Comparison of ENCODE assay signal across 27 cellular contexts in the genomic region with DNA sequence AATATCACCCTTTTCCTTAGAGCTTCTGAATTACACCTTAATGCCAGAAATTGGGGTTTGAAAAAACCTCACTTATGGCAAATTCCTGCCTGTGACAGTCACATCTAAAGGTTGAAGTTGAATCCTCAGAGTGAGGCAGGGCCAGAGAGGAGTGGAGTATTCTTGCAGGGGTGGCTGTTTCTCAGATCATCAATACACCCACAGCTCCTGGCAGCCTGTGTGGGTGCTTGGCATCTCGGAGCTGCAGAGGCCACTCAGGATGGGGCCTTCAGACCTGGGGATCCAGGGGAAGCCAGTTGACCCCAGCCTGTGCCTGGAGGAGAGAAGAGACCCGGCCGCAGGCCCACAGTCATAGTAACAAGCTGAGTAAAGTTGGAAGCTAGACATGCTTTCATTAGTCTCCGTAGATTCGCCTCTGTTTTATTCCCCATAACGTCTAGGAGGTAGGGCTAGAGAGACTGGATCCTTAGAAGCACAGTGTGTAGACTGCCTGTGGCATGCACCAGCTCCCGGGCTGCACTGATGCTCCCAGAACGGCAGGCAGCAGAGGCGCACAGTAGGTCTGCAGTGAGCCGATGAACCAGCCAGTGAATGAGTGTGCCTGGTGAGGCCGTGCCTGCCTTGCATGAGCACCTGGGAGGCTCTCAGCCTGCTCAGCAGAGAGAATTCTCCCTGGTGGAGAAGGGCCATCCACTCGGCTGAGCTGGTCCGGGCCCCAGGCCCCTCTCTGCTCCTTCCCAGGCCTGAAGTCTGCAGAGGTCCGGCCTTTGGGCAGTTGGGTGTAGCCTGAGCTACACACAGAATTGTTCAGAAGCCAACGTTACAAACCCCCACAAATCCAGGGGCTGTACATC. TPM values are rescaled to one million over a fixed set of nuclear protein-coding genes. Genes with fewer than 3 reads are reported as not detected.
DNase-seq lines count a peak whose midpoint lies in the region; ATAC-seq, FAIRE-seq and TF ChIP-seq lines count a peak whose summit lies in the region.
"Had no signal": no experiment of that assay in that cellular context is flagged by ENCODE, and none has a peak within 500 bp of the region (broad histone marks: within the 10 kb centered on the region; RNA-seq: fewer than 3 reads in every experiment).

No MANE protein-coding gene starts in this region.

- no peak for TF ChIP-seq EP300 in GM12878 (IDR thresholded peaks at IDR 0.05; ENCODE audit: borderline replicate concordance in 1 of 2, control insufficient read depth in 1 of 2, low read depth in 2 of 2, low read length in 2 of 2)
- no peak for TF ChIP-seq EP300 in gastroesophageal sphincter (IDR thresholded peaks at IDR 0.05)

- H3K9me3 ChIP-seq in right cardiac atrium (ENCODE audit: control insufficient read depth, low read length): no peaks in the 10 kb centered on the region
- H3K9me3 ChIP-seq in left ventricle myocardium inferior (replicated peaks): no peaks in the 10 kb centered on the region
- no peaks in the 10 kb centered on the region for H3K9me3 ChIP-seq in GM12878 (replicated peaks; ENCODE audit: control insufficient read depth, insufficient read depth, low read length)
- H3K9me3 ChIP-seq in gastroesophageal sphincter: no peaks in the 10 kb centered on the region
- H3K9me3 ChIP-seq: A549, BE2C had no signal

- no peaks in the 10 kb centered on the region for H4K20me1 ChIP-seq in GM12878 (ENCODE audit: control insufficient read depth, insufficient read depth)

- in situ Hi-C loops in GM12878 (cut with MboI): no loop called here
- in situ Hi-C loops in GM13976 (cut with MboI; ENCODE audit: low sequenced_read_pairs, unreplicated experiment): no loop called here

- no TSS peak for BruUV-seq in GM12878 (replicated peaks; lab: Mats Ljungman, UMichigan)

- no peak overlapping the region for H3K9ac ChIP-seq in GM12878 (ENCODE audit: control insufficient read depth, insufficient read depth, low read length)

- no peak overlapping the region for H3K4me3 ChIP-seq in right cardiac atrium (ENCODE audit: low read length)
- H3K4me3 ChIP-seq in left ventricle myocardium inferior: no peak overlapping the region
- H3K4me3 ChIP-seq in GM12878: no peak overlapping the region
- H3K4me3 ChIP-seq in gastroesophageal sphincter: no peak overlapping the region
- H3K4me3 ChIP-seq: A549, GM23338 had no signal

- TF ChIP-seq CTCF in left ventricle myocardium inferior (IDR thresholded peaks at IDR 0.05; ENCODE audit: borderline replicate concordance) (no peak), GM12878 (IDR thresholded peaks at IDR 0.05 in 2 of 3, conservative IDR thresholded peaks at IDR 0.05 in 1 of 3; ENCODE audit: control insufficient read depth in 2 of 3, extremely low read depth in 1 of 3, insufficient read depth in 1 of 3, low read depth in 3 of 3, low read length in 3 of 3) (no peak), gastroesophageal sphincter (IDR thresholded peaks at IDR 0.05) (no peak), GM13976 (IDR thresholded peaks at IDR 0.05; ENCODE audit: borderline replicate concordance, control extremely low read depth, extremely low read depth, insufficient read depth, missing control alignments) (no peak)

- no peak for TF ChIP-seq POLR2A in GM12878 (IDR thresholded peaks at IDR 0.05; ENCODE audit: low read depth, low read length)
- TF ChIP-seq POLR2A in gastroesophageal sphincter (IDR thresholded peaks at IDR 0.05): no peak

- no peak overlapping the region for H3K4me2 ChIP-seq in GM12878 (ENCODE audit: control insufficient read depth, insufficient read depth)
- H3K4me2 ChIP-seq: A549, GM23338 had no signal

- H3K4me1 ChIP-seq in right cardiac atrium (ENCODE audit: control insufficient read depth, insufficient read depth, low read length) (peaks cover 2% of the 10 kb centered on the region), left ventricle myocardium inferior (peaks cover 18% of the 10 kb centered on the region), GM12878 (ENCODE audit: control insufficient read depth, insufficient read depth, low read length) (no peaks in the 10 kb centered on the region), gastroesophageal sphincter (no peaks in the 10 kb centered on the region)
- H3K4me1 ChIP-seq: A549, BE2C had no signal

- H3K27ac ChIP-seq in right cardiac atrium (ENCODE audit: low read length) (no peak overlapping the region), left ventricle myocardium inferior (replicated peaks) (no peak overlapping the region), GM12878 (ENCODE audit: control insufficient read depth, insufficient read depth) (no peak overlapping the region), gastroesophageal sphincter (no peak overlapping the region)
- H3K27ac ChIP-seq: A549 had no signal

- H3K36me3 ChIP-seq in left ventricle myocardium inferior (peaks cover 39% of the 10 kb centered on the region), GM12878 (ENCODE audit: control insufficient read depth in 2 of 2, insufficient read depth in 2 of 2, low read length in 1 of 2) (no peaks in the 10 kb centered on the region), gastroesophageal sphincter (peaks cover 0 to 65% of the 10 kb centered on the region in 2 donors)
- H3K36me3 ChIP-seq: BE2C had no signal

- CTCF ChIA-PET in GM12878 (lab: Yijun Ruan, JAX): interaction anchor here (1.1 to 5.6 kb wide), 2 partner anchors 13 kb away, joined by 3 to 45 read pairs; no protein-coding TSS in a partner anchor

- H2AFZ ChIP-seq in GM12878 (ENCODE audit: control insufficient read depth, low read depth, low read length): no peak overlapping the region
- H2AFZ ChIP-seq: GM23338 had no signal

- intact Hi-C loops in right cardiac atrium (cut with DNase I) (no loop called here), left ventricle myocardium inferior (cut with micrococcal nuclease) (no loop called here), GM12878 (cut with micrococcal nuclease; ENCODE audit: unreplicated experiment) (no loop called here), posterior vena cava (cut with DNase I) (no loop called here)

- WGBS in right cardiac atrium: 92% methylated on average over 15 of the region's 15 CpGs
- 64% methylated on average over 15 of the region's 15 CpGs for WGBS in GM12878 (ENCODE audit: insufficient coverage, insufficient replicate concordance, low lambda C conversion rate, missing lambda C conversion rate)
- WGBS in gastroesophageal sphincter (ENCODE audit: low coverage in 1 of 2), 2 donors: 80 to 100% methylated on average over 1 to 2 of the region's 15 CpGs

- no peak for TF ChIP-seq RAD21 in GM12878 (IDR thresholded peaks at IDR 0.05; ENCODE audit: insufficient read depth, low read depth, low read length)

- FAIRE-seq in GM12878 (lab: Jason Lieb, UNC): no peak
- FAIRE-seq: A549, D721Med, GM12892, GM19239 had no signal

- peak in 2 of 3 donors; percentile 14 to 17 for DNase-seq in right cardiac atrium
- DNase-seq in left ventricle myocardium inferior: no peak
- no peak for DNase-seq in GM12878 (ENCODE audit: low read depth, low spot score)
- peak; percentile 72 for DNase-seq in posterior vena cava (ENCODE audit: low spot score)
- DNase-seq in GM13976 (ENCODE audit: low spot score): no peak
- no peak for DNase-seq in GM03348 (ENCODE audit: low spot score)
- DNase-seq: 8988T; ACHN; AML-193; BE2C; C1 segment of cervical spinal cord; CD8-positive, alpha-beta T cell; DMS 273 treated with DMSO at 0.1 percent for 48 hours; DMS79; EL; GDM1; H9; HFFc6 had no signal

- RAD21 ChIA-PET in GM12878 (lab: Charles Lee; ENCODE audit: unreplicated experiment): interaction anchor here (1.0 to 3.5 kb wide), 3 partner anchors 13 to 264 kb away, joined by 3 to 13 read pairs (median 3); no protein-coding TSS in a partner anchor

- POLR2A ChIA-PET in GM12878 (lab: Charles Lee): interaction anchor here (1.1 kb wide), 1 partner anchor 13 kb away, joined by 3 read pairs; no protein-coding TSS in a partner anchor

- ATAC-seq in right cardiac atrium: no peak
- ATAC-seq in GM12878: no peak
- ATAC-seq in gastroesophageal sphincter: peak; percentile 36
- no peak for ATAC-seq in GM21515 (IDR thresholded peaks at IDR 0.05; ENCODE audit: unreplicated experiment)
- ATAC-seq: A549; CD8-positive, alpha-beta T cell; GM23338; HCT116 had no signal

- H3K27me3 ChIP-seq in right cardiac atrium (ENCODE audit: control insufficient read depth, insufficient read depth): no peaks in the 10 kb centered on the region
- H3K27me3 ChIP-seq in left ventricle myocardium inferior (ENCODE audit: low read depth): no peaks in the 10 kb centered on the region
- no peaks in the 10 kb centered on the region for H3K27me3 ChIP-seq in GM12878 (replicated peaks in 1 of 2; ENCODE audit: control insufficient read depth in 2 of 2, insufficient read depth in 2 of 2, low read length in 1 of 2)
- H3K27me3 ChIP-seq in gastroesophageal sphincter: no peaks in the 10 kb centered on the region
- H3K27me3 ChIP-seq: BE2C had no signal

- H3K79me2 ChIP-seq in GM12878 (ENCODE audit: control insufficient read depth, insufficient read depth, low read length): no peaks in the 10 kb centered on the region

- SMC1A ChIA-PET in GM12878 (lab: Charles Lee; ENCODE audit: uncharacterized antibody, unreplicated experiment): interaction anchor here (1.7 kb wide), 1 partner anchor 13 kb away, joined by 7 read pairs; no protein-coding TSS in a partner anchor

RNA-seq across cellular contexts. Expression of a gene that starts 42.9 kb away (rescaled TPM):
- total RNA-seq in right cardiac atrium (1 to 10 TPM; 1.2 to 2.2 (median 1.7) TPM), left ventricle myocardium inferior (2.9 TPM), GM12878 (2014; rRNA removed) (not detected in 2 replicates), GM12878 (2014; rRNA removed; fragmentation: Illumina TruSeq; extraction: Trizol) (not detected in 2 replicates), GM12878 (2021) (0.74 TPM in 1 of 2 replicates, not detected in the other), gastroesophageal sphincter (10 to 100 TPM in 2 of 4 donors, 1 to 10 TPM in 2; 6.4 to 18.2 (median 10.5) TPM), posterior vena cava (10 to 100 TPM; 21.1 to 24.4 TPM)
- polyA plus RNA-seq in right cardiac atrium (2.6 TPM), GM12878 (2011; rRNA removed) (not detected in 2 replicates), GM12878 (2014; fragmentation: Illumina TruSeq; extraction: Trizol) (not detected in 2 replicates), GM12878 (2014; fragmentation: Nextera tagmentation; extraction: Ambion mirVana) (not detected), GM12878 (2014; rRNA removed) (not detected in 2 replicates), GM12878 (2016; fragmentation: Nextera tagmentation; extraction: Ambion mirVana) (not detected)
- total RNA-seq in GM12878 (2013; cell fraction: nucleolus; rRNA removed): not detected in 2 replicates
- polyA plus RNA-seq in GM12878 (2011; ENCODE audit: low read depth): not detected
- not detected in 2 replicates for polyA plus RNA-seq in GM12878 (2011; cell fraction: cytosol; rRNA removed)
- polyA plus RNA-seq in GM12878 (2011; cell fraction: nucleus; rRNA removed): not detected in 2 replicates
- polyA plus RNA-seq in GM12878 (2012): not detected in 2 replicates
- not detected in 2 replicates for polyA minus RNA-seq in GM12878 (2011; rRNA and poly(A)+ RNA removed)
- not detected in 2 replicates for polyA minus RNA-seq in GM12878 (2011; cell fraction: cytosol; rRNA and poly(A)+ RNA removed)
- polyA minus RNA-seq in GM12878 (2011; cell fraction: nucleus; rRNA and poly(A)+ RNA removed): not detected in 2 replicates
- total RNA-seq: CD8-positive, alpha-beta T cell; H4; HFFc6 had no signal

RNA-seq across cellular contexts. Expression of a gene that starts 53.4 kb away (rescaled TPM):
- 10 to 100 TPM in 1 of 4 donors, 1 to 10 TPM in 3; 3.6 to 11.5 (median 5.8) TPM for total RNA-seq in right cardiac atrium
- polyA plus RNA-seq in right cardiac atrium: 5.7 TPM
- total RNA-seq in left ventricle myocardium inferior: 8.7 TPM
- 8.0 TPM in 2 replicates for total RNA-seq in GM12878 (2013; cell fraction: nucleolus; rRNA removed)
- total RNA-seq in GM12878 (2014; rRNA removed): 8.8 and 9.2 TPM in 2 replicates
- 5.3 and 6.2 TPM in 2 replicates for total RNA-seq in GM12878 (2014; rRNA removed; fragmentation: Illumina TruSeq; extraction: Trizol)
- 11.2 and 12.4 TPM in 2 replicates for total RNA-seq in GM12878 (2021)
- 1.2 TPM for polyA plus RNA-seq in GM12878 (2011; ENCODE audit: low read depth)
- polyA plus RNA-seq in GM12878 (2011; rRNA removed): 14.0 and 19.3 TPM in 2 replicates
- polyA plus RNA-seq in GM12878 (2011; cell fraction: cytosol; rRNA removed): 23.8 and 25.9 TPM in 2 replicates
- 34.2 and 36.9 TPM in 2 replicates for polyA plus RNA-seq in GM12878 (2011; cell fraction: nucleus; rRNA removed)
- polyA plus RNA-seq in GM12878 (2012): 1.5 and 4.0 TPM in 2 replicates
- 5.9 and 6.1 TPM in 2 replicates for polyA plus RNA-seq in GM12878 (2014; fragmentation: Illumina TruSeq; extraction: Trizol)
- polyA plus RNA-seq in GM12878 (2014; fragmentation: Nextera tagmentation; extraction: Ambion mirVana): 1 to 10 TPM; 2.9 to 3.0 TPM
- 6.9 and 8.0 TPM in 2 replicates for polyA plus RNA-seq in GM12878 (2014; rRNA removed)
- 1 to 10 TPM in 1 of 2 experiments, under 1 TPM in 1; 0.59 to 1.3 TPM for polyA plus RNA-seq in GM12878 (2016; fragmentation: Nextera tagmentation; extraction: Ambion mirVana)
- polyA minus RNA-seq in GM12878 (2011; rRNA and poly(A)+ RNA removed): 25.7 and 35.5 TPM in 2 replicates
- 9.1 and 12.7 TPM in 2 replicates for polyA minus RNA-seq in GM12878 (2011; cell fraction: cytosol; rRNA and poly(A)+ RNA removed)
- polyA minus RNA-seq in GM12878 (2011; cell fraction: nucleus; rRNA and poly(A)+ RNA removed): 9.8 and 15.8 TPM in 2 replicates
- 10 to 100 TPM; 15.9 to 21.8 (median 18.0) TPM for total RNA-seq in gastroesophageal sphincter
- 10 to 100 TPM; 11.8 to 12.4 TPM for total RNA-seq in posterior vena cava
- total RNA-seq: HFFc6 had no signal

Comparison
In these comparisons a context has a peak if more than half of its experiments do, and no peak if none do; other contexts are left out.
1. DNase-seq: peak in right cardiac atrium (2 of 3) and posterior vena cava (single experiment); none in left ventricle myocardium inferior (single experiment), GM12878 (single experiment), GM13976 (single experiment) and GM03348 (single experiment).